ENCODE assay signal across 20 cellular contexts in the genomic region with DNA sequence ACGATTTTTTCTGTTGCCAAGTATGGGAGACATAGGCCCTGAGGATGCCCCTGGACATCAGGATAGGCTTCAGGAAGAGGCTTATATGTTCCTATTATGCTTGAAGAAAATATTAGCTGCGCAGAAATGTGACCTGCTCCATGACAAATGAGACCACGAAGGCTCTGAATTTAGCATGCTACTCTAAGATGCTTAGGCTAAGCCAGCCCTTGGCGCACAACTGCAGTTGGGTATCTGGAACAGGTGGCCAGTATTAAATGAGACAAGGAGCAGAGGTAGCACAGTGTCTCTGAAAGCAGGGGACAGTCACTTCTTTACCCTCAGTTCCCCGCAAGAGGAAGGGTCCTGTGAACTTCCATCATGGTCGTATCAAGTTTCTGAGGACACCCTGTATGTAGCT.
"Had no signal": no experiment of that assay in that cellular context is flagged by ENCODE, and none has a peak within 500 bp of the region (broad histone marks: within the 10 kb centered on the region; RNA-seq: fewer than 3 reads in every experiment).

No MANE protein-coding gene starts in this region.

- H3K4me3 ChIP-seq: gastrocnemius medialis, heart left ventricle, left lung, pancreas, skin epidermis, spleen, suprapubic skin, thyroid gland, vagina had no signal

- H3K36me3 ChIP-seq: pancreas, thyroid gland, vagina had no signal

- H3K27ac ChIP-seq: heart left ventricle, left lung, neutrophil, pancreas, spleen, suprapubic skin, vagina had no signal

- H3K9me3 ChIP-seq: gastrocnemius medialis, heart left ventricle, left lung, neutrophil, pancreas, spleen, suprapubic skin, thyroid gland, vagina had no signal

- FAIRE-seq: islet of Langerhans, pancreas had no signal

- DNase-seq: cerebellar nuclear complex; cortex of kidney; effector memory CD8-positive, alpha-beta T cell; gastrocnemius medialis; heart left ventricle; hippocampal formation; left cardiac atrium; left lung; natural killer cell; pancreas; spleen; stimulated activated naive B cell treated with anti-CD40 and anti-IgM and Interleukin-4, amounts not matched to agents 10 μg/mL and 1 μg/mL and 100 μg/mL, for 72 hours; thyroid gland; trophoblast cell had no signal

- H3K27me3 ChIP-seq: gastrocnemius medialis, heart left ventricle, left lung, neutrophil, pancreas, spleen, suprapubic skin, thyroid gland, vagina had no signal

- ATAC-seq: effector memory CD8-positive, alpha-beta T cell; gastrocnemius medialis; heart left ventricle; left cardiac atrium; left lung; natural killer cell; pancreas; sciatic nerve; stimulated activated naive B cell treated with anti-CD40 and anti-IgM and Interleukin-4, amounts not matched to agents 10 μg/mL and 1 μg/mL and 100 μg/mL, for 72 hours had no signal
